In genomic region chr4:139530833-139531427, GRCh38 we compare ENCODE assay signal across 8 cellular contexts. TPM values are rescaled to one million over a fixed set of nuclear protein-coding genes. Genes with fewer than 3 reads are reported as not detected.
A peak's percentile ranks its signal among the peaks of the same experiment; 100 is the strongest.
DNase-seq lines count a peak whose midpoint lies in the region; ATAC-seq and TF ChIP-seq lines count a peak whose summit lies in the region.

No MANE protein-coding gene starts in this region.

- H3K27ac Mint-ChIP-seq in MCF 10A (ENCODE audit: low read depth, unreplicated experiment), result peak overlapping the region; percentile 9

- H3K4me2 ChIP-seq in Karpas-422 (ENCODE audit: low read depth, low read length, poor library complexity, severe bottlenecking), result no peak overlapping the region

- no peaks in the 10 kb centered on the region for H3K36me3 ChIP-seq in breast epithelium
- peaks cover 32% of the 10 kb centered on the region; the same call in 1 of the 2 replicates for H3K36me3 ChIP-seq in Karpas-422 (ENCODE audit: insufficient read depth, low read length)
- peaks cover 53% of the 10 kb centered on the region for H3K36me3 ChIP-seq in lower lobe of right lung

- H3K27me3 ChIP-seq in breast epithelium (no peaks in the 10 kb centered on the region), Karpas-422 (ENCODE audit: low read length) (no peaks in the 10 kb centered on the region), lower lobe of right lung (ENCODE audit: low read depth) (no peaks in the 10 kb centered on the region)

- H2AFZ ChIP-seq in Karpas-422 (ENCODE audit: low read length), result no peak overlapping the region

- H3K9me3 Mint-ChIP-seq in MCF 10A (ENCODE audit: unreplicated experiment), result no peaks in the 10 kb centered on the region

- H3K79me2 ChIP-seq in Karpas-422 (ENCODE audit: low read length), result peaks cover 78% of the 10 kb centered on the region

- intact Hi-C loops in MCF 10A (cut with micrococcal nuclease), result loop anchor here (2.0 kb wide), 1 partner anchor 78 kb away; no protein-coding TSS in a partner anchor
- intact Hi-C loops in breast epithelium (cut with DNase I; ENCODE audit: low total_unique reads), result no loop called here
- intact Hi-C loops in lower lobe of right lung (cut with DNase I), result no loop called here

- peaks cover 10% of the 10 kb centered on the region for H3K4me1 Mint-ChIP-seq in MCF 10A (ENCODE audit: insufficient read depth, unreplicated experiment)

- H3K4me3 ChIP-seq in breast epithelium (no peak overlapping the region), Karpas-422 (ENCODE audit: low read length) (no peak overlapping the region), lower lobe of right lung (no peak overlapping the region)

- CTCF ChIA-PET in MCF 10A (lab: Yijun Ruan, JAX), result interaction anchor here (0.6 to 1.8 kb wide), 16 partner anchors 10 to 384 kb away, joined by 3 to 11 read pairs (median 4); partner anchors contain the start of gene SETD7

- H3K36me3 Mint-ChIP-seq in MCF 10A (ENCODE audit: insufficient read depth, unreplicated experiment), result peaks cover 80% of the 10 kb centered on the region

- H3K9me3 ChIP-seq in breast epithelium (no peaks in the 10 kb centered on the region), Karpas-422 (ENCODE audit: low read length) (no peaks in the 10 kb centered on the region), lower lobe of right lung (no peaks in the 10 kb centered on the region)

- peak; percentile 41 to 44 for ATAC-seq in activated CD4-positive, CD25-positive, alpha-beta regulatory T cell treated with anti-CD3 and anti-CD28 coated beads, Interleukin-2, amount 50 U/mL, for 24 hours
- peak; percentile 75 to 82 for ATAC-seq in lower lobe of right lung

- H3K4me1 ChIP-seq in breast epithelium, result no peaks in the 10 kb centered on the region
- H3K4me1 ChIP-seq in Karpas-422 (ENCODE audit: low read length), result no peaks in the 10 kb centered on the region
- peaks cover 23% of the 10 kb centered on the region for H3K4me1 ChIP-seq in lower lobe of right lung

- H3K9me2 ChIP-seq in Karpas-422 (replicated peaks; ENCODE audit: insufficient read depth, low read length), result no peaks in the 10 kb centered on the region

- TF ChIP-seq POLR2A in breast epithelium (IDR thresholded peaks at IDR 0.05), result no peak

- H4K20me1 ChIP-seq in Karpas-422 (ENCODE audit: insufficient read depth, low read depth, low read length), result no peaks in the 10 kb centered on the region

- TF ChIP-seq CTCF in MCF 10A (IDR thresholded peaks at IDR 0.05; ENCODE audit: unreplicated experiment) (peak; percentile 57), breast epithelium (IDR thresholded peaks at IDR 0.05) (peak in 1 of 3 donors; percentile 22), lower lobe of right lung (IDR thresholded peaks at IDR 0.05) (peak; percentile 58)

- no peak overlapping the region for H3K9ac ChIP-seq in Karpas-422 (ENCODE audit: low read length)

- no peak overlapping the region for H3K27ac ChIP-seq in breast epithelium
- no peak overlapping the region for H3K27ac ChIP-seq in Karpas-422 (ENCODE audit: low read length)
- no peak overlapping the region for H3K27ac ChIP-seq in lower lobe of right lung

- POLR2A ChIA-PET in MCF 10A (lab: Yijun Ruan, JAX), result interaction anchor here (1.0 to 1.2 kb wide), 2 partner anchors 24 to 25 kb away, joined by 5 to 6 read pairs; partner anchors contain the start of gene SETD7

- H3K4me3 Mint-ChIP-seq in MCF 10A (ENCODE audit: unreplicated experiment), result no peak overlapping the region

- H3K27me3 Mint-ChIP-seq in MCF 10A (ENCODE audit: insufficient read depth, unreplicated experiment), result no peaks in the 10 kb centered on the region

- DNase-seq in MCF 10A (ENCODE audit: unreplicated experiment) (peak; percentile 65), breast epithelium (ENCODE audit: low spot score in 2 of 2) (no peak), Karpas-422 (peak; percentile 81), cerebellum (ENCODE audit: low spot score) (peak; percentile 55), lower lobe of right lung (no peak), foreskin melanocyte (no peak)
- DNase-seq in stimulated activated CD8-positive, alpha-beta memory T cell treated with anti-CD3 and anti-CD28 coated beads, Interleukin-4, amount 100 ng/mL, for 48 hours, result peak; percentile 70

- no TSS peak for BruUV-seq in MCF 10A (replicated peaks; lab: Mats Ljungman, UMichigan)

RNA-seq across cellular contexts. Expression of gene SETD7, which starts 25.1 kb away (rescaled TPM):
- total RNA-seq in MCF 10A (2022) (60.4 and 66.9 TPM in 2 replicates), breast epithelium (100 to 1,000 TPM in 1 of 3 donors, 10 to 100 TPM in 2; 54.9 to 100 (median 63.6) TPM), cerebellum (30.7 TPM), lower lobe of right lung (39.4 TPM)
- total RNA-seq in Karpas-422 (2014; rRNA removed; shearing (Covaris generic); ENCODE audit: low replicate concordance), result 43.5 and 59.4 TPM in 2 replicates

Comparison
In these comparisons a context has a peak if more than half of its experiments do, and no peak if none do; other contexts are left out.
1. DNase-seq: peak in MCF 10A (single experiment), Karpas-422 (single experiment), cerebellum (single experiment) and stimulated activated CD8-positive, alpha-beta memory T cell treated with anti-CD3 and anti-CD28 coated beads, Interleukin-4, amount 100 ng/mL, for 48 hours (single experiment); none in breast epithelium (0 of 2), lower lobe of right lung (single experiment) and foreskin melanocyte (single experiment).